11 cellular contexts compared by ENCODE assay signal in genomic region chr1:47703981-47704596, GRCh38.
DNase-seq lines count a peak whose midpoint lies in the region; ATAC-seq and TF ChIP-seq lines count a peak whose summit lies in the region.
"Had no signal": no experiment of that assay in that cellular context is flagged by ENCODE, and none has a peak within 500 bp of the region (broad histone marks: within the 10 kb centered on the region; RNA-seq: fewer than 3 reads in every experiment).

No MANE protein-coding gene starts in this region.

- H3K27me3 ChIP-seq in smooth muscle cell (ENCODE audit: low read depth): peaks cover 71% of the 10 kb centered on the region

- H3K27ac ChIP-seq in smooth muscle cell (ENCODE audit: low read depth): no peak overlapping the region
- H3K27ac ChIP-seq: neutrophil had no signal

- ATAC-seq in GM19395 (IDR thresholded peaks at IDR 0.05; ENCODE audit: unreplicated experiment): no peak

- peak; percentile 20 for DNase-seq in ACHN
- peak; percentile 84 for DNase-seq in GM03348 (ENCODE audit: low spot score)
- DNase-seq in RPMI7951 (ENCODE audit: low read depth): peak; percentile 85
- peak; percentile 25 for DNase-seq in fibroblast of pulmonary artery (ENCODE audit: low read depth)
- no peak for DNase-seq in NCI-H2227 treated with DMSO at 0.1 percent for 48 hours (lab: John Stamatoyannopoulos, UW)
- no peak for DNase-seq in iPS-NIHi11 (ENCODE audit: low spot score)
- DNase-seq in smooth muscle cell (lab: John Stamatoyannopoulos, UW; ENCODE audit: unreplicated experiment): no peak
- DNase-seq: activated B cell treated with CpG ODN at 0.5 μM for 24 hours, head of caudate nucleus had no signal

- peaks cover 5% of the 10 kb centered on the region for H3K4me1 ChIP-seq in smooth muscle cell (ENCODE audit: low read depth)

- H3F3A ChIP-seq in smooth muscle cell (ENCODE audit: low read depth): no peaks in the 10 kb centered on the region

- TF ChIP-seq CTCF in fibroblast of pulmonary artery (IDR thresholded peaks at IDR 0.05; ENCODE audit: low read length, missing control alignments) (peak; percentile 23), smooth muscle cell (IDR thresholded peaks at IDR 0.05; ENCODE audit: borderline replicate concordance, insufficient read depth, poor library complexity, severe bottlenecking) (no peak)

- in situ Hi-C loops in ACHN (cut with HindIII; ENCODE audit: low pct_ligation_motif_present, low pct_unique_long_range_greater_than_20kb, low sequenced_read_pairs): no loop called here

- no peak overlapping the region for H2AFZ ChIP-seq in smooth muscle cell (ENCODE audit: low read depth)

- WGBS in smooth muscle cell (ENCODE audit: low lambda C conversion rate): 62% methylated on average over 8 of the region's 8 CpGs

- H4K20me1 ChIP-seq in smooth muscle cell (ENCODE audit: low read depth): no peaks in the 10 kb centered on the region

- no peaks in the 10 kb centered on the region for H3K36me3 ChIP-seq in smooth muscle cell (ENCODE audit: low read depth)
- H3K36me3 ChIP-seq: neutrophil had no signal

- H3K9ac ChIP-seq in smooth muscle cell (ENCODE audit: low read depth): no peak overlapping the region

- no peaks in the 10 kb centered on the region for H3K79me2 ChIP-seq in smooth muscle cell (ENCODE audit: low read depth)

- H3K9me3 ChIP-seq in smooth muscle cell (replicated peaks; ENCODE audit: low read depth): no peaks in the 10 kb centered on the region
- H3K9me3 ChIP-seq: neutrophil had no signal

- H3K4me2 ChIP-seq in smooth muscle cell: no peak overlapping the region

- H3K4me3 ChIP-seq in fibroblast of pulmonary artery (replicated peaks; ENCODE audit: low read depth, low read length) (no peak overlapping the region), smooth muscle cell (no peak overlapping the region)

Comparison
In these comparisons a context has a peak if more than half of its experiments do, and no peak if none do; other contexts are left out.
1. DNase-seq: peak in ACHN (single experiment), GM03348 (single experiment), RPMI7951 (single experiment) and fibroblast of pulmonary artery (single experiment); none in NCI-H2227 treated with DMSO at 0.1 percent for 48 hours (single experiment), iPS-NIHi11 (single experiment) and smooth muscle cell (single experiment).